In the genomic region with DNA sequence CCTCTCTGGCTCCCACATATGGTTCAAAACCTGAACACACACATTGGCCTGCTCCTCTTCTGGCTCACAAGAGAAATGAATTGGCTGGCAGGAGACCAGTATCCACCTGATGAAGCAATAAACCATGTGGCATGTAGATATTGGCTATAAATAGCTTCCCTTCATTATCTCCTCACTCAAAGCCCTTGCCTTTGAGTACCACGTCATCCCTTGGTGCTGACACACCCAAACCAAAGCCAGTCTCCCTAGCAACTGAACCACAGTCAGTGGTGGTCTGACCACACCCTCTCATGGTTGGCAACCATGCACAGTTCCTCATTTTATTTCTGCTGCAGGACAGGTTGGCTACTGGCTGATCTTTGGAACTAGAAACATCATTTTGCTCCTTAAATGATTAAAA, we compare ENCODE assay signal across 9 cellular contexts.
DNase-seq lines count a peak whose midpoint lies in the region; ATAC-seq and TF ChIP-seq lines count a peak whose summit lies in the region.
"Had no signal": no experiment of that assay in that cellular context is flagged by ENCODE, and none has a peak within 500 bp of the region (broad histone marks: within the 10 kb centered on the region; RNA-seq: fewer than 3 reads in every experiment).

No MANE protein-coding gene starts in this region.

- peaks cover 5% of the 10 kb centered on the region for H3K9me3 Mint-ChIP-seq in activated naive CD8-positive, alpha-beta T cell treated with anti-CD3 and anti-CD28 coated beads for 36 hours
- peaks cover 3 to 5% of the 10 kb centered on the region in 2 donors for H3K9me3 Mint-ChIP-seq in stimulated activated naive CD8-positive, alpha-beta T cell treated with anti-CD3 and anti-CD28 coated beads, Interleukin-15, amount 100 ng/mL, for 72 hours

- H3K79me2 ChIP-seq in hepatocyte: no peaks in the 10 kb centered on the region

- no peaks in the 10 kb centered on the region for H3K4me1 ChIP-seq in hepatocyte (ENCODE audit: insufficient read depth)

- no peaks in the 10 kb centered on the region for H3K9me3 ChIP-seq in hepatocyte (ENCODE audit: low read depth)

- no peaks in the 10 kb centered on the region for H3K27me3 ChIP-seq in hepatocyte

- no peaks in the 10 kb centered on the region for H4K20me1 ChIP-seq in hepatocyte (ENCODE audit: insufficient read depth, poor library complexity, severe bottlenecking)

- peaks cover 6% of the 10 kb centered on the region for H3K27me3 Mint-ChIP-seq in activated naive CD8-positive, alpha-beta T cell treated with anti-CD3 and anti-CD28 coated beads for 36 hours
- peaks cover 27% of the 10 kb centered on the region for H3K27me3 Mint-ChIP-seq in stimulated activated naive CD8-positive, alpha-beta T cell treated with anti-CD3 and anti-CD28 coated beads, Interleukin-15, amount 100 ng/mL, for 72 hours
- H3K27me3 Mint-ChIP-seq: dendritic cell treated with granulocyte-macrophage colony-stimulating factor and Interleukin-4, amounts not matched to agents 40 ng/mL and 50 ng/mL, for 4 days had no signal

- no peak overlapping the region for H3K4me3 ChIP-seq in hepatocyte

- no peak overlapping the region for H3K27ac Mint-ChIP-seq in activated naive CD8-positive, alpha-beta T cell treated with anti-CD3 and anti-CD28 coated beads for 36 hours
- no peak overlapping the region for H3K27ac Mint-ChIP-seq in stimulated activated naive CD8-positive, alpha-beta T cell treated with anti-CD3 and anti-CD28 coated beads, Interleukin-15, amount 100 ng/mL, for 72 hours
- H3K27ac Mint-ChIP-seq: dendritic cell treated with granulocyte-macrophage colony-stimulating factor and Interleukin-4, amounts not matched to agents 40 ng/mL and 50 ng/mL, for 4 days had no signal

- peak; percentile 84 for ATAC-seq in GM21390 (IDR thresholded peaks at IDR 0.05; ENCODE audit: unreplicated experiment)
- ATAC-seq in stimulated activated naive CD8-positive, alpha-beta T cell treated with anti-CD3 and anti-CD28 coated beads, Interleukin-15, amount 100 ng/mL, for 72 hours: peak; percentile 76

- no peaks in the 10 kb centered on the region for H3K4me1 Mint-ChIP-seq in activated naive CD8-positive, alpha-beta T cell treated with anti-CD3 and anti-CD28 coated beads for 36 hours
- no peaks in the 10 kb centered on the region for H3K4me1 Mint-ChIP-seq in stimulated activated naive CD8-positive, alpha-beta T cell treated with anti-CD3 and anti-CD28 coated beads, Interleukin-15, amount 100 ng/mL, for 72 hours

- in situ Hi-C loops in KBM-7 (cut with MboI; ENCODE audit: low pct_unique_long_range_greater_than_20kb, low sequenced_read_pairs): no loop called here

- H3K27ac ChIP-seq in hepatocyte: no peak overlapping the region

- no peak overlapping the region for H2AFZ ChIP-seq in hepatocyte

- H3K36me3 Mint-ChIP-seq in activated naive CD8-positive, alpha-beta T cell treated with anti-CD3 and anti-CD28 coated beads for 36 hours: no peaks in the 10 kb centered on the region

- 50% methylated on average over 1 of the region's 1 CpG for WGBS in hepatocyte (ENCODE audit: low lambda C conversion rate, missing lambda C conversion rate)

- H3K36me3 ChIP-seq in hepatocyte (replicated peaks; ENCODE audit: insufficient read depth, low read depth): no peaks in the 10 kb centered on the region

- no peak overlapping the region for H3K4me3 Mint-ChIP-seq in activated naive CD8-positive, alpha-beta T cell treated with anti-CD3 and anti-CD28 coated beads for 36 hours
- H3K4me3 Mint-ChIP-seq in stimulated activated naive CD8-positive, alpha-beta T cell treated with anti-CD3 and anti-CD28 coated beads, Interleukin-15, amount 100 ng/mL, for 72 hours: no peak overlapping the region
- H3K4me3 Mint-ChIP-seq: dendritic cell treated with granulocyte-macrophage colony-stimulating factor and Interleukin-4, amounts not matched to agents 40 ng/mL and 50 ng/mL, for 4 days had no signal

- no peak overlapping the region for H3K4me2 ChIP-seq in hepatocyte

- no peaks in the 10 kb centered on the region for H3K9me2 ChIP-seq in hepatocyte (replicated peaks; ENCODE audit: insufficient read depth)

- TF ChIP-seq CTCF in hepatocyte (IDR thresholded peaks at IDR 0.05; ENCODE audit: poor library complexity): no peak

- DNase-seq in ELR (ENCODE audit: low read depth) (peak; percentile 33), KBM-7 (peak; percentile 83), SHP77 (lab: John Stamatoyannopoulos, UW) (no peak), hepatocyte (ENCODE audit: low spot score) (no peak), activated gamma-delta T cell (lab: John Stamatoyannopoulos, UW) (no peak)
- peak; percentile 24 for DNase-seq in activated naive CD8-positive, alpha-beta T cell treated with anti-CD3 and anti-CD28 coated beads for 36 hours
- DNase-seq in stimulated activated naive CD8-positive, alpha-beta T cell treated with anti-CD3 and anti-CD28 coated beads, Interleukin-15, amount 100 ng/mL, for 72 hours: peak; percentile 4 to 17

Comparison
In these comparisons a context has a peak if more than half of its experiments do, and no peak if none do; other contexts are left out.
1. DNase-seq: peak in ELR (single experiment), KBM-7 (single experiment), activated naive CD8-positive, alpha-beta T cell treated with anti-CD3 and anti-CD28 coated beads for 36 hours (single experiment) and stimulated activated naive CD8-positive, alpha-beta T cell treated with anti-CD3 and anti-CD28 coated beads, Interleukin-15, amount 100 ng/mL, for 72 hours (2 of 2); none in SHP77 (0 of 2), hepatocyte (single experiment) and activated gamma-delta T cell (single experiment).